1 cellular context compared by ENCODE assay signal in genomic region chr5:34838785-34839714, GRCh38.
TF ChIP-seq lines count a peak whose summit lies in the region.

Gene TTC23L, plus strand, starts transcription at chr5:34839164. Its CDS starts 1,508 bp downstream, at chr5:34840672.

TF ChIP-seq in HepG2, 621 proteins besides CTCF, POLR2A, EP300 and RAD21 (continued from another document and continues in another):
- TF ChIP-seq ZHX2 (IDR thresholded peaks at IDR 0.05; ENCODE audit: low read depth) (no peak), ZHX2 (CRISPR knock-in tag; IDR thresholded peaks at IDR 0.05; ENCODE audit: borderline replicate concordance) (no peak), ZNF124 (CRISPR knock-in tag; IDR thresholded peaks at IDR 0.05) (no peak; the same call in 1 of the 2 replicates), MIXL1 (CRISPR knock-in tag; IDR thresholded peaks at IDR 0.05) (no peak), ZNF737 (CRISPR knock-in tag; IDR thresholded peaks at IDR 0.05; ENCODE audit: borderline replicate concordance) (no peak; the same call in 1 of the 2 replicates), ZNF441 (CRISPR knock-in tag; IDR thresholded peaks at IDR 0.05; ENCODE audit: borderline replicate concordance) (peak; percentile 80; the same call in 1 of the 2 replicates), ZNF891 (CRISPR knock-in tag; IDR thresholded peaks at IDR 0.05) (0 out of 2 replicates have a peak, but pooled peaks have one; percentile 70), RXRA (CRISPR knock-in tag; IDR thresholded peaks at IDR 0.05) (peak; percentile 90), HNRNPL (IDR thresholded peaks at IDR 0.05; ENCODE audit: low read depth, low read length) (no peak), ZNF776 (CRISPR knock-in tag; IDR thresholded peaks at IDR 0.05) (peak; percentile 97; the same call in 1 of the 2 replicates), CHD2 (IDR thresholded peaks at IDR 0.05; ENCODE audit: low read depth, low read length) (no peak), ZNF674 (CRISPR knock-in tag; IDR thresholded peaks at IDR 0.05; ENCODE audit: low read depth) (no peak), SNAI1 (CRISPR knock-in tag; IDR thresholded peaks at IDR 0.05; ENCODE audit: borderline replicate concordance) (peak; percentile 91), TSC22D2 (CRISPR knock-in tag; IDR thresholded peaks at IDR 0.05; ENCODE audit: borderline replicate concordance) (peak; percentile 79; the same call in 1 of the 2 replicates), ZUFSP (CRISPR knock-in tag; IDR thresholded peaks at IDR 0.05; ENCODE audit: borderline replicate concordance) (no peak), ZNF136 (CRISPR knock-in tag; IDR thresholded peaks at IDR 0.05; ENCODE audit: low read depth) (0 out of 2 replicates have a peak, but pooled peaks have one; percentile 64), ELK4 (CRISPR knock-in tag; IDR thresholded peaks at IDR 0.05; ENCODE audit: borderline replicate concordance) (peak; percentile 22; the same call in 1 of the 2 replicates), MED1 (CRISPR knock-in tag; IDR thresholded peaks at IDR 0.05) (peak; percentile 86), SCMH1 (CRISPR knock-in tag; IDR thresholded peaks at IDR 0.05; ENCODE audit: borderline replicate concordance) (no peak), REST (IDR thresholded peaks at IDR 0.05; ENCODE audit: borderline replicate concordance in 1 of 2, low read depth in 1 of 2, low read length in 2 of 2) (no peak), CHCHD3 (CRISPR knock-in tag; IDR thresholded peaks at IDR 0.05) (no peak), ZNF432 (CRISPR knock-in tag; IDR thresholded peaks at IDR 0.05; ENCODE audit: borderline replicate concordance) (no peak), ZNF788 (CRISPR knock-in tag; IDR thresholded peaks at IDR 0.05; ENCODE audit: borderline replicate concordance) (peak; percentile 80; the same call in 1 of the 2 replicates), MYNN (CRISPR knock-in tag; IDR thresholded peaks at IDR 0.05; ENCODE audit: low read depth) (no peak), TCF12 (IDR thresholded peaks at IDR 0.05) (no peak), TCF12 (CRISPR knock-in tag; IDR thresholded peaks at IDR 0.05) (peak; percentile 81; the same call in 1 of the 2 replicates), TAF1 (CRISPR knock-in tag; IDR thresholded peaks at IDR 0.05) (peak; percentile 89), ZNF264 (CRISPR knock-in tag; IDR thresholded peaks at IDR 0.05) (peak; percentile 67), PAF1 (CRISPR knock-in tag; IDR thresholded peaks at IDR 0.05) (no peak), TP53 (CRISPR knock-in tag; conservative IDR thresholded peaks at IDR 0.05) (no peak), NRL (CRISPR knock-in tag; IDR thresholded peaks at IDR 0.05; ENCODE audit: borderline replicate concordance) (peak; percentile 93; the same call in 1 of the 2 replicates), ZNF235 (CRISPR knock-in tag; IDR thresholded peaks at IDR 0.05; ENCODE audit: borderline replicate concordance) (no peak; the same call in 1 of the 2 replicates), ZNF142 (CRISPR knock-in tag; IDR thresholded peaks at IDR 0.05) (peak; percentile 66; the same call in 1 of the 2 replicates), NCOA2 (CRISPR knock-in tag; IDR thresholded peaks at IDR 0.05) (peak; percentile 60), RERE (CRISPR knock-in tag; IDR thresholded peaks at IDR 0.05; ENCODE audit: low read depth) (no peak)
